2 cellular contexts compared by ENCODE assay signal in genomic region chr19:12881172-12881808, GRCh38.
TF ChIP-seq lines count a peak whose summit lies in the region.

A gene with protein sequence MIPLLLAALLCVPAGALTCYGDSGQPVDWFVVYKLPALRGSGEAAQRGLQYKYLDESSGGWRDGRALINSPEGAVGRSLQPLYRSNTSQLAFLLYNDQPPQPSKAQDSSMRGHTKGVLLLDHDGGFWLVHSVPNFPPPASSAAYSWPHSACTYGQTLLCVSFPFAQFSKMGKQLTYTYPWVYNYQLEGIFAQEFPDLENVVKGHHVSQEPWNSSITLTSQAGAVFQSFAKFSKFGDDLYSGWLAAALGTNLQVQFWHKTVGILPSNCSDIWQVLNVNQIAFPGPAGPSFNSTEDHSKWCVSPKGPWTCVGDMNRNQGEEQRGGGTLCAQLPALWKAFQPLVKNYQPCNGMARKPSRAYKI (minus strand): TSS chr19:12881449. CDS start chr19:12881375, 74 bp downstream.

TF ChIP-seq in A549, 52 proteins besides CTCF, POLR2A, EP300 and RAD21 (continued from another document):
- TF ChIP-seq, protein P1, sequence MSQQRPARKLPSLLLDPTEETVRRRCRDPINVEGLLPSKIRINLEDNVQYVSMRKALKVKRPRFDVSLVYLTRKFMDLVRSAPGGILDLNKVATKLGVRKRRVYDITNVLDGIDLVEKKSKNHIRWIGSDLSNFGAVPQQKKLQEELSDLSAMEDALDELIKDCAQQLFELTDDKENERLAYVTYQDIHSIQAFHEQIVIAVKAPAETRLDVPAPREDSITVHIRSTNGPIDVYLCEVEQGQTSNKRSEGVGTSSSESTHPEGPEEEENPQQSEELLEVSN (IDR thresholded peaks at IDR 0.05; ENCODE audit: borderline replicate concordance, low read depth): no peak
- TF ChIP-seq MAFK (IDR thresholded peaks at IDR 0.05; ENCODE audit: partially characterized antibody): no peak
- no peak for TF ChIP-seq KDM1A (IDR thresholded peaks at IDR 0.05; ENCODE audit: low read depth)
- TF ChIP-seq CBX8 (IDR thresholded peaks at IDR 0.05): no peak
- no peak for TF ChIP-seq ATOH8 (CRISPR knock-in tag; IDR thresholded peaks at IDR 0.05; ENCODE audit: low read depth)
- TF ChIP-seq FOXS1 (CRISPR knock-in tag; IDR thresholded peaks at IDR 0.05): no peak
- TF ChIP-seq PBX3 (IDR thresholded peaks at IDR 0.05): 0 out of 2 replicates have a peak, but pooled peaks have one; percentile 21
- TF ChIP-seq RARB (CRISPR knock-in tag; IDR thresholded peaks at IDR 0.05): no peak
- no peak for TF ChIP-seq RNF2 (IDR thresholded peaks at IDR 0.05; ENCODE audit: borderline replicate concordance, low read depth)
- TF ChIP-seq, protein P2, sequence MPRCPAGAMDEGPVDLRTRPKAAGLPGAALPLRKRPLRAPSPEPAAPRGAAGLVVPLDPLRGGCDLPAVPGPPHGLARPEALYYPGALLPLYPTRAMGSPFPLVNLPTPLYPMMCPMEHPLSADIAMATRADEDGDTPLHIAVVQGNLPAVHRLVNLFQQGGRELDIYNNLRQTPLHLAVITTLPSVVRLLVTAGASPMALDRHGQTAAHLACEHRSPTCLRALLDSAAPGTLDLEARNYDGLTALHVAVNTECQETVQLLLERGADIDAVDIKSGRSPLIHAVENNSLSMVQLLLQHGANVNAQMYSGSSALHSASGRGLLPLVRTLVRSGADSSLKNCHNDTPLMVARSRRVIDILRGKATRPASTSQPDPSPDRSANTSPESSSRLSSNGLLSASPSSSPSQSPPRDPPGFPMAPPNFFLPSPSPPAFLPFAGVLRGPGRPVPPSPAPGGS (IDR thresholded peaks at IDR 0.05): 0 out of 3 replicates have a peak, but pooled peaks have one; percentile 50
- no peak for TF ChIP-seq BHLHE40 (IDR thresholded peaks at IDR 0.05; ENCODE audit: low read depth, low read length)
- TF ChIP-seq MAZ (IDR thresholded peaks at IDR 0.05; ENCODE audit: borderline replicate concordance, low read depth, low read length): no peak
- TF ChIP-seq ESRRA (IDR thresholded peaks at IDR 0.05; ENCODE audit: borderline replicate concordance, low read length): no peak
- TF ChIP-seq JUNB (IDR thresholded peaks at IDR 0.05): no peak
- TF ChIP-seq EHMT2 (IDR thresholded peaks at IDR 0.05; ENCODE audit: low read depth): no peak
- TF ChIP-seq FOSB (CRISPR knock-in tag; IDR thresholded peaks at IDR 0.05): no peak

TF ChIP-seq in WTC11, 78 proteins besides CTCF, POLR2A, EP300 and RAD21 (continued from another document):
- TF ChIP-seq, protein P3, sequence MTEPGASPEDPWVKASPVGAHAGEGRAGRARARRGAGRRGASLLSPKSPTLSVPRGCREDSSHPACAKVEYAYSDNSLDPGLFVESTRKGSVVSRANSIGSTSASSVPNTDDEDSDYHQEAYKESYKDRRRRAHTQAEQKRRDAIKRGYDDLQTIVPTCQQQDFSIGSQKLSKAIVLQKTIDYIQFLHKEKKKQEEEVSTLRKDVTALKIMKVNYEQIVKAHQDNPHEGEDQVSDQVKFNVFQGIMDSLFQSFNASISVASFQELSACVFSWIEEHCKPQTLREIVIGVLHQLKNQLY (CRISPR knock-in tag; IDR thresholded peaks at IDR 0.05): 0 out of 2 replicates have a peak, but pooled peaks have one; percentile 34
- no peak for TF ChIP-seq AR (CRISPR knock-in tag; IDR thresholded peaks at IDR 0.05)
- TF ChIP-seq TP53 (CRISPR knock-in tag; IDR thresholded peaks at IDR 0.05): 0 out of 2 replicates have a peak, but pooled peaks have one; percentile 76
- TF ChIP-seq, protein P4, sequence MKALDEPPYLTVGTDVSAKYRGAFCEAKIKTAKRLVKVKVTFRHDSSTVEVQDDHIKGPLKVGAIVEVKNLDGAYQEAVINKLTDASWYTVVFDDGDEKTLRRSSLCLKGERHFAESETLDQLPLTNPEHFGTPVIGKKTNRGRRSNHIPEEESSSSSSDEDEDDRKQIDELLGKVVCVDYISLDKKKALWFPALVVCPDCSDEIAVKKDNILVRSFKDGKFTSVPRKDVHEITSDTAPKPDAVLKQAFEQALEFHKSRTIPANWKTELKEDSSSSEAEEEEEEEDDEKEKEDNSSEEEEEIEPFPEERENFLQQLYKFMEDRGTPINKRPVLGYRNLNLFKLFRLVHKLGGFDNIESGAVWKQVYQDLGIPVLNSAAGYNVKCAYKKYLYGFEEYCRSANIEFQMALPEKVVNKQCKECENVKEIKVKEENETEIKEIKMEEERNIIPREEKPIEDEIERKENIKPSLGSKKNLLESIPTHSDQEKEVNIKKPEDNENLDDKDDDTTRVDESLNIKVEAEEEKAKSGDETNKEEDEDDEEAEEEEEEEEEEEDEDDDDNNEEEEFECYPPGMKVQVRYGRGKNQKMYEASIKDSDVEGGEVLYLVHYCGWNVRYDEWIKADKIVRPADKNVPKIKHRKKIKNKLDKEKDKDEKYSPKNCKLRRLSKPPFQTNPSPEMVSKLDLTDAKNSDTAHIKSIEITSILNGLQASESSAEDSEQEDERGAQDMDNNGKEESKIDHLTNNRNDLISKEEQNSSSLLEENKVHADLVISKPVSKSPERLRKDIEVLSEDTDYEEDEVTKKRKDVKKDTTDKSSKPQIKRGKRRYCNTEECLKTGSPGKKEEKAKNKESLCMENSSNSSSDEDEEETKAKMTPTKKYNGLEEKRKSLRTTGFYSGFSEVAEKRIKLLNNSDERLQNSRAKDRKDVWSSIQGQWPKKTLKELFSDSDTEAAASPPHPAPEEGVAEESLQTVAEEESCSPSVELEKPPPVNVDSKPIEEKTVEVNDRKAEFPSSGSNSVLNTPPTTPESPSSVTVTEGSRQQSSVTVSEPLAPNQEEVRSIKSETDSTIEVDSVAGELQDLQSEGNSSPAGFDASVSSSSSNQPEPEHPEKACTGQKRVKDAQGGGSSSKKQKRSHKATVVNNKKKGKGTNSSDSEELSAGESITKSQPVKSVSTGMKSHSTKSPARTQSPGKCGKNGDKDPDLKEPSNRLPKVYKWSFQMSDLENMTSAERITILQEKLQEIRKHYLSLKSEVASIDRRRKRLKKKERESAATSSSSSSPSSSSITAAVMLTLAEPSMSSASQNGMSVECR (CRISPR knock-in tag; IDR thresholded peaks at IDR 0.05; ENCODE audit: borderline replicate concordance): peak; percentile 83; the same call in 1 of the 2 replicates
- TF ChIP-seq IRF2 (CRISPR knock-in tag; IDR thresholded peaks at IDR 0.05; ENCODE audit: borderline replicate concordance, low read depth): no peak
- no peak for TF ChIP-seq FOXJ3 (CRISPR knock-in tag; IDR thresholded peaks at IDR 0.05; ENCODE audit: borderline replicate concordance)
- no peak for TF ChIP-seq SP1 (CRISPR knock-in tag; conservative IDR thresholded peaks at IDR 0.05)
- TF ChIP-seq HMGXB4 (CRISPR knock-in tag; IDR thresholded peaks at IDR 0.05): peak; percentile 73; the same call in 1 of the 2 replicates
- TF ChIP-seq NR2C2 (CRISPR knock-in tag; IDR thresholded peaks at IDR 0.05): no peak
- TF ChIP-seq ZNF423 (CRISPR knock-in tag; IDR thresholded peaks at IDR 0.05): peak; percentile 86
- TF ChIP-seq FOXP1 (CRISPR knock-in tag; IDR thresholded peaks at IDR 0.05; ENCODE audit: borderline replicate concordance): no peak
- TF ChIP-seq TEAD4 (CRISPR knock-in tag; IDR thresholded peaks at IDR 0.05): no peak
